Comparison of ENCODE assay signal across 1 cellular context in the genomic region with DNA sequence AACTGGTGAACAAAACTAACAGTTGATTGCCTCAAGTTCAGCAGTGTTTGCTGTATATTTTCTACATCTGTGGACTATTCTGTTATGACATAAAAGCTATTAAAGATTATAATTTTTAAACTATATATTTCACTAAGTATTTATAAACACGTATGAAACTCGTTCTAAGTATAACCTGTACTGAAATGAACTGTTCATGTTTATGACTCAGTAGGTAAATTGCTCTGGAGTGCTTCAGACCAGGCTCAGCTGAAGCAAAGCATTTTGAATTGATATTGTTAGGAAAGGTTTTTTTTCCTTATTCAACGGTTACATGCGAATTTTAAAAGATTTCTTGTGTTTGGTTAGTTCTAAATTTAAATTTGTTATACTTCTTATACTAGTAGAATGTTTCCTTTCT.
TF ChIP-seq lines count a peak whose summit lies in the region.

No MANE protein-coding gene starts in this region.

TF ChIP-seq in HCT116, 20 proteins besides CTCF, POLR2A, EP300 and RAD21 (continued from another document):
- TF ChIP-seq, protein P1, sequence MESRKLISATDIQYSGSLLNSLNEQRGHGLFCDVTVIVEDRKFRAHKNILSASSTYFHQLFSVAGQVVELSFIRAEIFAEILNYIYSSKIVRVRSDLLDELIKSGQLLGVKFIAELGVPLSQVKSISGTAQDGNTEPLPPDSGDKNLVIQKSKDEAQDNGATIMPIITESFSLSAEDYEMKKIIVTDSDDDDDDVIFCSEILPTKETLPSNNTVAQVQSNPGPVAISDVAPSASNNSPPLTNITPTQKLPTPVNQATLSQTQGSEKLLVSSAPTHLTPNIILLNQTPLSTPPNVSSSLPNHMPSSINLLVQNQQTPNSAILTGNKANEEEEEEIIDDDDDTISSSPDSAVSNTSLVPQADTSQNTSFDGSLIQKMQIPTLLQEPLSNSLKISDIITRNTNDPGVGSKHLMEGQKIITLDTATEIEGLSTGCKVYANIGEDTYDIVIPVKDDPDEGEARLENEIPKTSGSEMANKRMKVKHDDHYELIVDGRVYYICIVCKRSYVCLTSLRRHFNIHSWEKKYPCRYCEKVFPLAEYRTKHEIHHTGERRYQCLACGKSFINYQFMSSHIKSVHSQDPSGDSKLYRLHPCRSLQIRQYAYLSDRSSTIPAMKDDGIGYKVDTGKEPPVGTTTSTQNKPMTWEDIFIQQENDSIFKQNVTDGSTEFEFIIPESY (IDR thresholded peaks at IDR 0.05; ENCODE audit: extremely low read depth, insufficient replicate concordance, low read length) = no peak
- TF ChIP-seq YY1 (IDR thresholded peaks at IDR 0.05; ENCODE audit: extremely low read depth, insufficient replicate concordance, low read depth, low read length) = no peak
